8 cellular contexts compared by ENCODE assay signal in the genomic region with DNA sequence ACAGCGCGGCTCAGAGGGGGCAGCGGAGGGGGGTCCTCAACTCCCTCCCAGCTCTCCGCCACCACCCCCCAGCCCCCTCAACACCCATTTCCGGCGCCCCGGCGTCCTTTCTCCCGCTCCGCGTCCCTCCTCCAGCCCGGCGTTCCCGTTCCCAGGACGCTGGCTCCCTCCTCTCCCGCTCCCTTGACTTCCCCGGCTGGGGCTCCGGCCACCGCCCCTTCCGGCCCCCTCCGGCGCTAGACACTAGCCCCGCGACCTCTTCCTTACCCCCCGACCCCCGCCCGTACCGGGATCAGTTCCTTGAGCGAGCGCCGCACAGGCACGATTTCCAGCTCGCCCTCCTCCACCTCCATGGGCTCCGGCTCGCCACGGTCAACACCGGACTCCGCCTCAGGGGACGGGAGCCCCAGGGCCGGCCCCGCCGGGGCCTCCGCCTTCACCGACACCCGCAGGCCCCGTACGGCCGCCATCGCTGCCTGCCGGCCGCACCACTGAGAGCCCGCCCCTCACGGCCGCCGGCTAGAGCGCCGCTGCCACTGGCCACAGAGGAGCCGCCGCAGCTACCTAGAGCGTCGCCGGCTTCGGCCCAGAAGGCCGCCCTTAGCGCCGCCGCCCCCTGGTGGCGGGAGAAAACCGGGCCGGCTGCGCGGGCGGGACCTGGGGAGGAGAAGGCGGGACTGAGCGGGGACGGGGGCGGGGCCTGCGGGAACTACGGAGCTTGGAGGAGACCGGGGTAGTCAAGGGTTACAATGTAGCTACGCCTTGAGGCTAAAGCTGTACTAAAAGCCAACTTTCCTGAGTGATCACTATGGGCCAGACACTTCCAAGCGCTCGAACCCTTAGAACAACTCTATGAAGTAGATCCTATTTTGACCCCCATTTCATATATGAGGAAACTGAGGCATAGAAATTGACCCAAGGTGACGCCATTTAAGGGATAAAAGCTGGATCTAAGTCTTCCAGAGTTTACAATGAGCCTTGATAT.
DNase-seq lines count a peak whose midpoint lies in the region; ATAC-seq lines count a peak whose summit lies in the region.

A gene with protein sequence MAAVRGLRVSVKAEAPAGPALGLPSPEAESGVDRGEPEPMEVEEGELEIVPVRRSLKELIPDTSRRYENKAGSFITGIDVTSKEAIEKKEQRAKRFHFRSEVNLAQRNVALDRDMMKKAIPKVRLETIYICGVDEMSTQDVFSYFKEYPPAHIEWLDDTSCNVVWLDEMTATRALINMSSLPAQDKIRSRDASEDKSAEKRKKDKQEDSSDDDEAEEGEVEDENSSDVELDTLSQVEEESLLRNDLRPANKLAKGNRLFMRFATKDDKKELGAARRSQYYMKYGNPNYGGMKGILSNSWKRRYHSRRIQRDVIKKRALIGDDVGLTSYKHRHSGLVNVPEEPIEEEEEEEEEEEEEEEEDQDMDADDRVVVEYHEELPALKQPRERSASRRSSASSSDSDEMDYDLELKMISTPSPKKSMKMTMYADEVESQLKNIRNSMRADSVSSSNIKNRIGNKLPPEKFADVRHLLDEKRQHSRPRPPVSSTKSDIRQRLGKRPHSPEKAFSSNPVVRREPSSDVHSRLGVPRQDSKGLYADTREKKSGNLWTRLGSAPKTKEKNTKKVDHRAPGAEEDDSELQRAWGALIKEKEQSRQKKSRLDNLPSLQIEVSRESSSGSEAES (minus strand): TSS at position 493 of the 985 bp plus-strand sequence. CDS start 23 bp downstream, at position 470.

- H3K4me2 ChIP-seq in BLaER1 treated with 17β-estradiol and CSF1 and Interleukin-3, amounts not matched to agents 10 nM and 100 nM = peak within 1 kb of the TSS; percentile 84 to 99 (median 92)

- DNase-seq in GM19238 (ENCODE audit: insufficient read length, low spot score) (peak; percentile 98), NCI-H524 (lab: John Stamatoyannopoulos, UW) (peak; percentile 68 to 87)
- DNase-seq in activated CD4-positive, alpha-beta T cell treated with anti-CD3 and anti-CD28 coated beads for 4 hours = peak; percentile 90 to 91
- DNase-seq in stimulated activated CD4-positive, alpha-beta T cell treated with anti-CD3 and anti-CD28 coated beads, Interleukin-1b, Interleukin-23, amount 100 ng/mL, for 4 hours (ENCODE audit: low read depth in 2 of 2) = peak; percentile 91 to 92

- peaks cover 0 to 47% (median 37%) of the 10 kb centered on the region in 11 experiments; a peak in 19 of 22 replicates for H4K20me1 ChIP-seq in BLaER1 treated with 17β-estradiol and CSF1 and Interleukin-3, amounts not matched to agents 10 nM and 100 nM

- H3K36me3 ChIP-seq in BLaER1 treated with 17β-estradiol and CSF1 and Interleukin-3, amounts not matched to agents 10 nM and 100 nM = peaks cover 22 to 37% (median 33%) of the 10 kb centered on the region in 11 experiments

- peak within 1 kb of the TSS; percentile 89 to 96 (median 94) for H3K27ac ChIP-seq in BLaER1 treated with 17β-estradiol and CSF1 and Interleukin-3, amounts not matched to agents 10 nM and 100 nM
- H3K27ac ChIP-seq in cingulate gyrus (ENCODE audit: low read depth, low read length) = peak within 1 kb of the TSS; percentile 69
- H3K27ac ChIP-seq in layer of hippocampus (ENCODE audit: low read depth, low read length) = peak within 1 kb of the TSS; percentile 84

- peaks cover 32 to 46% (median 41%) of the 10 kb centered on the region in 10 experiments for H3K4me1 ChIP-seq in BLaER1 treated with 17β-estradiol and CSF1 and Interleukin-3, amounts not matched to agents 10 nM and 100 nM

- peak within 1 kb of the TSS; percentile 91 to 99 (median 97) for H3K9ac ChIP-seq in BLaER1 treated with 17β-estradiol and CSF1 and Interleukin-3, amounts not matched to agents 10 nM and 100 nM

- H3K27me3 ChIP-seq in BLaER1 treated with 17β-estradiol and CSF1 and Interleukin-3, amounts not matched to agents 10 nM and 100 nM = no peaks in the 10 kb centered on the region
- H3K27me3 ChIP-seq in layer of hippocampus (ENCODE audit: control insufficient read depth, insufficient read depth, low read length) = no peaks in the 10 kb centered on the region

- no peaks in the 10 kb centered on the region for H3K9me3 ChIP-seq in BLaER1 treated with 17β-estradiol and CSF1 and Interleukin-3, amounts not matched to agents 10 nM and 100 nM (replicated peaks in 1 of 11)

- H3K4me3 ChIP-seq in BLaER1 treated with 17β-estradiol and CSF1 and Interleukin-3, amounts not matched to agents 10 nM and 100 nM = peak within 1 kb of the TSS; percentile 91 to 99 (median 96)

- ATAC-seq in HG03439 (IDR thresholded peaks at IDR 0.05; ENCODE audit: unreplicated experiment) = peak; percentile 96

Comparison
In these comparisons a context has a peak if more than half of its experiments do, and no peak if none do; other contexts are left out.
1. Peak in every context shown above with its lines: DNase-seq, ATAC-seq, H3K4me3 ChIP-seq and H3K27ac ChIP-seq.